In genomic region chr5:172412724-172413260, GRCh38 we compare ENCODE assay signal across 8 cellular contexts. TPM values are rescaled to one million over a fixed set of nuclear protein-coding genes. Genes with fewer than 3 reads are reported as not detected.
A peak's percentile ranks its signal among the peaks of the same experiment; 100 is the strongest.
DNase-seq lines count a peak whose midpoint lies in the region; FAIRE-seq and TF ChIP-seq lines count a peak whose summit lies in the region.

No MANE protein-coding gene starts in this region.

- intact Hi-C loops in kidney (cut with DNase I): no loop called here

- FAIRE-seq in kidney (lab: Jason Lieb, UNC) (no peak), GM12892 (lab: Jason Lieb, UNC) (no peak)

- H3K4me3 ChIP-seq in kidney (ENCODE audit: low read length in 2 of 2): no peak overlapping the region

- H3K27ac ChIP-seq in kidney (ENCODE audit: low read depth in 2 of 2, low read length in 2 of 2): no peak overlapping the region
- peak overlapping the region; percentile 83 for H3K27ac ChIP-seq in substantia nigra (ENCODE audit: low read depth, low read length, poor library complexity, severe bottlenecking)

- peaks cover 0 to 6% of the 10 kb centered on the region in 2 donors for H3K4me1 ChIP-seq in kidney (ENCODE audit: control insufficient read depth in 1 of 2, insufficient read depth in 1 of 2, low read depth in 1 of 2, low read length in 2 of 2)

- TF ChIP-seq POLR2A in GM12892 (IDR thresholded peaks at IDR 0.05; ENCODE audit: low read depth, low read length): no peak

- no peaks in the 10 kb centered on the region for H3K9me3 ChIP-seq in kidney (ENCODE audit: control insufficient read depth in 1 of 2, low read length in 2 of 2)

- no peaks in the 10 kb centered on the region for H3K36me3 ChIP-seq in kidney (ENCODE audit: control insufficient read depth in 1 of 2, insufficient read depth in 2 of 2, low read length in 2 of 2)

- no peak overlapping the region for H3K9ac ChIP-seq in kidney (ENCODE audit: low read length in 2 of 2)

- DNase-seq in activated CD8-positive, alpha-beta memory T cell treated with anti-CD3 and anti-CD28 coated beads, Interleukin-2, amount 50 U/mL, for 48 hours: peak; percentile 65
- DNase-seq in activated CD8-positive, alpha-beta memory T cell treated with anti-CD3 and anti-CD28 coated beads for 24 hours: no peak
- DNase-seq in amniotic stem cell (lab: John Stamatoyannopoulos, UW): peak; percentile 81
- peak; percentile 93 for DNase-seq in kidney
- DNase-seq in substantia nigra (lab: John Stamatoyannopoulos, UW): peak in 23 of 49 donors; percentile 28 to 83 (median 52)
- DNase-seq in putamen (ENCODE audit: low spot score): no peak
- DNase-seq in central memory CD4-positive, alpha-beta T cell: no peak
- no peak for DNase-seq in GM12892 (ENCODE audit: insufficient read length)

- TF ChIP-seq CTCF in kidney (IDR thresholded peaks at IDR 0.05; ENCODE audit: borderline replicate concordance, extremely low read depth, insufficient read depth): no peak

RNA-seq across cellular contexts. Expression of gene SH3PXD2B, which starts 41.5 kb away (rescaled TPM):
- total RNA-seq in kidney: 22.8 TPM
- 3.1 TPM for polyA plus RNA-seq in kidney (ENCODE audit: insufficient read depth, low read depth, low replicate concordance)
- polyA plus RNA-seq in GM12892 (2012; ENCODE audit: missing spikeins): 0.95 TPM

Comparison
In these comparisons a context has a peak if more than half of its experiments do, and no peak if none do; other contexts are left out.
1. DNase-seq: peak in activated CD8-positive, alpha-beta memory T cell treated with anti-CD3 and anti-CD28 coated beads, Interleukin-2, amount 50 U/mL, for 48 hours (single experiment), amniotic stem cell (single experiment) and kidney (single experiment); none in activated CD8-positive, alpha-beta memory T cell treated with anti-CD3 and anti-CD28 coated beads for 24 hours (single experiment), putamen (single experiment), central memory CD4-positive, alpha-beta T cell (single experiment) and GM12892 (single experiment).